8 cellular contexts compared by ENCODE assay signal in genomic region chr9:121267689-121268597, GRCh38. TPM values are rescaled to one million over a fixed set of nuclear protein-coding genes. Genes with fewer than 3 reads are reported as not detected.
DNase-seq lines count a peak whose midpoint lies in the region; TF ChIP-seq lines count a peak whose summit lies in the region.

TSS of gene GSN (plus strand) at chr9:121268162. CDS start at chr9:121301972, 33,810 bp downstream.

- CTCF ChIA-PET in GM10248 (lab: Yijun Ruan, JAX), result interaction anchor here (0.6 to 4.8 kb wide), 13 partner anchors 7 to 512 kb away, joined by 3 to 34 read pairs (median 3); partner anchors contain the start of gene RAB14

- peaks cover 65% of the 10 kb centered on the region for H3K4me1 Mint-ChIP-seq in HFFc6 (ENCODE audit: low read depth)

- peak within 1 kb of the TSS; percentile 92 for H3K4me3 Mint-ChIP-seq in HFFc6

- TF ChIP-seq CTCF in GM10248 (IDR thresholded peaks at IDR 0.05; ENCODE audit: control extremely low read depth, extremely low read depth, low read depth, missing control alignments) (no peak), HFFc6 (IDR thresholded peaks at IDR 0.05) (no peak)

- H3K36me3 Mint-ChIP-seq in HFFc6 (ENCODE audit: low read depth), result peaks cover 16% of the 10 kb centered on the region

- H3K27ac Mint-ChIP-seq in HFFc6, result peak within 1 kb of the TSS; percentile 90

- H3K27me3 Mint-ChIP-seq in HFFc6 (ENCODE audit: insufficient read depth), result peaks cover 1% of the 10 kb centered on the region

- no peaks in the 10 kb centered on the region for H3K9me3 Mint-ChIP-seq in HFFc6

- peak; percentile 87 for DNase-seq in GM10248 (ENCODE audit: extremely low spot score)
- DNase-seq in HFFc6, result peak; percentile 45
- DNase-seq in NCI-H2029 (lab: John Stamatoyannopoulos, UW), result peak; percentile 57
- peak; percentile 23 to 36 for DNase-seq in activated CD4-positive, alpha-beta T cell treated with anti-CD3 and anti-CD28 coated beads for 4 hours
- peak; percentile 34 for DNase-seq in dedifferentiated amniotic fluid mesenchymal stem cell (ENCODE audit: extremely low spot score)
- peak; percentile 87 for DNase-seq in left kidney (ENCODE audit: low read depth, low spot score)
- DNase-seq in stimulated activated CD4-positive, alpha-beta T cell treated with anti-CD3 and anti-CD28 coated beads, Interleukin-2, amount 100 ng/mL, for 24 hours, result peak; percentile 46 to 65
- no peak for DNase-seq in cerebellar nuclear complex (lab: John Stamatoyannopoulos, UW)

- POLR2A ChIA-PET in GM10248 (lab: Yijun Ruan, JAX), result no interaction called here

RNA-seq across cellular contexts. Expression of gene GSN, which starts in this region (rescaled TPM):
- total RNA-seq in HFFc6 (2021; fragmentation: NEBNext Ultra II Directional; extraction: Animal tissue kit (Norgen Biotek cat#: 25700)), result 100 to 1,000 TPM; 288 to 394 (median 318) TPM

Comparison
In these comparisons a context has a peak if more than half of its experiments do, and no peak if none do; other contexts are left out.
1. DNase-seq: peak in GM10248 (single experiment), HFFc6 (single experiment), NCI-H2029 (single experiment), activated CD4-positive, alpha-beta T cell treated with anti-CD3 and anti-CD28 coated beads for 4 hours (2 of 2), dedifferentiated amniotic fluid mesenchymal stem cell (single experiment), left kidney (single experiment) and stimulated activated CD4-positive, alpha-beta T cell treated with anti-CD3 and anti-CD28 coated beads, Interleukin-2, amount 100 ng/mL, for 24 hours (2 of 2); none in cerebellar nuclear complex (0 of 2).